In the genomic region with DNA sequence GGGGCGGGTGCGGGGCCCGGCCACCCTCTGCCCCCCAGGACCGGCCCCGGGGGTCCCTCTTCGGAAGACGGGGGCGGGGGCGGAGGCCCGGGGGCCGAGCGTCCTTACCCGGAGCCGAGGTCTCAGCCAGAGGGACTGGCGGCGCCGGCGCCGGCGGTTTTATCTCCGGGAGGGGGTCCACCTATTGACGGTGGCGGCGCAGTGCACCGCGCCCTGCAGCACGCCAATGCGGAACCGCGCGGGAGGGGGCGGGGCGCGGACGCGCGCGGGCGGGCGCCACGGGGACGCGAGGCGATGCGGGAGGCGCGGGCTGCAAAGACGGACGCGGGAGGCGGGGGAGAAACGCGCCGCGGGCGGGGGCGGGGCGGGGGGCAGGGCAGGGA, we compare ENCODE assay signal across 8 cellular contexts.
DNase-seq lines count a peak whose midpoint lies in the region; ATAC-seq and TF ChIP-seq lines count a peak whose summit lies in the region.

A gene (minus strand): TSS at position 134 of the 383 bp plus-strand sequence. CDS start 1,320 bp downstream, outside the sequence.

- in situ Hi-C loops in astrocyte of the spinal cord (cut with HindIII; ENCODE audit: low sequenced_read_pairs) = no loop called here

- ATAC-seq in GM18867 (IDR thresholded peaks at IDR 0.05; ENCODE audit: unreplicated experiment) = no peak

- TF ChIP-seq CTCF in astrocyte of the spinal cord (IDR thresholded peaks at IDR 0.05; ENCODE audit: low read depth, low read length) = peak; percentile 6

- peak; percentile 72 for DNase-seq in NCI-H1436 (lab: John Stamatoyannopoulos, UW)
- DNase-seq in NCI-H1436 treated with DMSO at 0.1 percent for 48 hours (lab: John Stamatoyannopoulos, UW) = no peak
- peak; percentile 20 for DNase-seq in NCI-H2227 treated with DMSO at 0.1 percent for 48 hours (lab: John Stamatoyannopoulos, UW)
- no peak for DNase-seq in astrocyte of the spinal cord (ENCODE audit: low read depth, low spot score)
- DNase-seq in islet precursor cell = peak; percentile 61
- peak; percentile 24 for DNase-seq in stimulated activated naive CD4-positive, alpha-beta T cell treated with Interleukin-2 at 50 U/mL for 16 hours (lab: John Stamatoyannopoulos, UW)
- DNase-seq in NCI-H510A (lab: John Stamatoyannopoulos, UW) = no peak

- no peak within 1 kb of the TSS for H3K4me3 ChIP-seq in astrocyte of the spinal cord (ENCODE audit: low read depth, low read length)

Comparison
In these comparisons a context has a peak if more than half of its experiments do, and no peak if none do; other contexts are left out.
1. DNase-seq: peak in NCI-H1436 (single experiment), NCI-H2227 treated with DMSO at 0.1 percent for 48 hours (single experiment), islet precursor cell (single experiment) and stimulated activated naive CD4-positive, alpha-beta T cell treated with Interleukin-2 at 50 U/mL for 16 hours (single experiment); none in NCI-H1436 treated with DMSO at 0.1 percent for 48 hours (single experiment), astrocyte of the spinal cord (single experiment) and NCI-H510A (single experiment).